ENCODE assay signal across 9 cellular contexts in the genomic region with DNA sequence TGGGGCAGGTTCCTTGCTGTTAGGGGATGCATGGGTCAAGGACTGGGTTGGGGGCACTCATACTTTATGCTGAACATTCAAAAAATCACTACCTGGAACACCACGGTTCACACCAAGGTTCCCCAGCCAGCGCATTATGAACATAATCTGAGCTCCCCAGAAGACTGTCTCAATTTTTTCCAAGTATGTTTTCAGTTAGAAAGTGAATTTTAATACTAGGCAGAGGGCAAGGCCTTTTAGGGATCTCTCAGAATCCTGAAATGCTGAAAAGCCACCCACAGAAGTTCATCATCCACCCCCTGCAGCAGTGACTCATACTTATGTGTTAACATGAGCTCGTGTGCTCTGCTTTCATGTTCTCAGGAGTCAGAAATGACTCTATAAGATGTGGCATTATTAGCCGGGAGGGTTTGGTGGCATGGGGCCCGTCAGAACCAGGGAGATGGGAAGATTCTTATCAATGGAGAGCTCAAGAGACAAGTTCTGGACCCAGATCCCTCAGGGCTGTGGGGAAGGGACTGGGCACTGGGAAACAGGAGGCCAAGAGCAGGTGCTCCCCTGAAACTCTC.
DNase-seq lines count a peak whose midpoint lies in the region; ATAC-seq, FAIRE-seq and TF ChIP-seq lines count a peak whose summit lies in the region.
"Had no signal": no experiment of that assay in that cellular context is flagged by ENCODE, and none has a peak within 500 bp of the region (broad histone marks: within the 10 kb centered on the region; RNA-seq: fewer than 3 reads in every experiment).

No MANE protein-coding gene starts in this region.

- no peak for TF ChIP-seq RAD21 in K562 (CRISPR knock-in tag; conservative IDR thresholded peaks at IDR 0.05 in 1 of 2, IDR thresholded peaks at IDR 0.05 in 1 of 2)

- H3K9me1 ChIP-seq in K562 (ENCODE audit: control insufficient read depth, insufficient read depth, low read length) = no peaks in the 10 kb centered on the region

- H3K27me3 ChIP-seq in K562 (ENCODE audit: control insufficient read depth in 2 of 2, insufficient read depth in 2 of 2, low read length in 2 of 2) = peaks cover 0 to 22% of the 10 kb centered on the region in 2 experiments; a peak in 2 of 5 replicates

- H3K4me3 ChIP-seq in K562 = no peak overlapping the region

- no peak for FAIRE-seq in K562 (lab: Jason Lieb, UNC)

- POLR2A ChIA-PET in RWPE1 (lab: Yijun Ruan, JAX; ENCODE audit: low non-redundant PET) = no interaction called here
- POLR2A ChIA-PET in K562 (lab: Yijun Ruan, JAX) = interaction anchor here (0.7 to 1.2 kb wide), 2 partner anchors 54 to 1039 kb away, joined by 3 read pairs; no protein-coding TSS in a partner anchor

- no peak for TF ChIP-seq CTCF in RWPE1 (conservative IDR thresholded peaks at IDR 0.05; ENCODE audit: low read depth)
- TF ChIP-seq CTCF in K562 (IDR thresholded peaks at IDR 0.05 in 2 of 3, conservative IDR thresholded peaks at IDR 0.05 in 1 of 3; ENCODE audit: insufficient read depth in 2 of 3, low read depth in 1 of 3, low read length in 3 of 3) = no peak

- intact Hi-C loops in K562 (cut with micrococcal nuclease) = no loop called here

- no peak overlapping the region for H3K4me2 ChIP-seq in K562 (ENCODE audit: insufficient read depth, low read length)

- no peaks in the 10 kb centered on the region for H3K79me2 ChIP-seq in K562 (ENCODE audit: control insufficient read depth, insufficient read depth, low read length)

- BruUV-seq in K562 (replicated peaks; lab: Mats Ljungman, UMichigan) = no TSS peak

- H3K9ac ChIP-seq in K562 (ENCODE audit: insufficient read depth in 1 of 2, low read depth in 2 of 2, low read length in 2 of 2) = no peak overlapping the region

- DNase-seq in RWPE1 (ENCODE audit: low spot score) (peak; percentile 80), K562 (ENCODE audit: extremely low read depth in 1 of 4, low spot score in 3 of 4) (no peak), smooth muscle cell of the brain vasculature (ENCODE audit: low read depth, low spot score) (peak; percentile 67), G401 (ENCODE audit: low spot score) (no peak), NCI-H774 (lab: John Stamatoyannopoulos, UW) (no peak), cortex of kidney (lab: John Stamatoyannopoulos, UW) (no peak)
- DNase-seq: left cardiac atrium had no signal

- H2AFZ ChIP-seq in K562 (ENCODE audit: low read depth, low read length) = no peak overlapping the region

- peak; percentile 64 for ATAC-seq in GM18517 (IDR thresholded peaks at IDR 0.05; ENCODE audit: unreplicated experiment)
- no peak for ATAC-seq in K562
- no peak for ATAC-seq in GM19397 (IDR thresholded peaks at IDR 0.05; ENCODE audit: unreplicated experiment)

- no peak for TF ChIP-seq EP300 in K562 (IDR thresholded peaks at IDR 0.05; ENCODE audit: low read length)

- no peaks in the 10 kb centered on the region for H3K4me1 ChIP-seq in K562 (replicated peaks in 1 of 2; ENCODE audit: control insufficient read depth in 2 of 2, insufficient read depth in 2 of 2, low read length in 2 of 2)

- H3K36me3 ChIP-seq in K562 (ENCODE audit: control insufficient read depth, insufficient read depth, low read length) = no peaks in the 10 kb centered on the region

- H3K9me3 ChIP-seq in K562 (replicated peaks; ENCODE audit: control insufficient read depth, insufficient read depth, low read depth, low read length) = no peaks in the 10 kb centered on the region

- 0% methylated on average over 5 of the region's 5 CpGs for WGBS in K562 (ENCODE audit: insufficient coverage, low coverage, missing lambda C conversion rate)

- peak overlapping the region; percentile 26; the same call in 1 of the 2 replicates for H3K27ac ChIP-seq in RWPE1
- H3K27ac ChIP-seq in K562 (ENCODE audit: extremely low read depth, low read depth, low read length) = no peak overlapping the region

- TF ChIP-seq POLR2A in K562 (conservative IDR thresholded peaks at IDR 0.05) = no peak

- peaks cover 3% of the 10 kb centered on the region; the same call in 1 of the 2 replicates for H4K20me1 ChIP-seq in K562 (replicated peaks; ENCODE audit: control insufficient read depth, insufficient read depth, low read length)

- in situ Hi-C loops in K562 (cut with MboI) = no loop called here
- in situ Hi-C loops in G401 (cut with HindIII; ENCODE audit: low sequenced_read_pairs) = no loop called here

- CTCF ChIA-PET in RWPE1 (lab: Yijun Ruan, JAX) = no interaction called here
- CTCF ChIA-PET in K562 (lab: Yijun Ruan, JAX; ENCODE audit: low intra/inter-chr PET ratio) = no interaction called here

TF ChIP-seq in K562, 482 proteins besides CTCF, POLR2A, EP300 and RAD21:
- TF ChIP-seq, protein P1, sequence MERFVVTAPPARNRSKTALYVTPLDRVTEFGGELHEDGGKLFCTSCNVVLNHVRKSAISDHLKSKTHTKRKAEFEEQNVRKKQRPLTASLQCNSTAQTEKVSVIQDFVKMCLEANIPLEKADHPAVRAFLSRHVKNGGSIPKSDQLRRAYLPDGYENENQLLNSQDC (CRISPR knock-in tag; IDR thresholded peaks at IDR 0.05) = no peak
- TF ChIP-seq PRMT5 (CRISPR knock-in tag; IDR thresholded peaks at IDR 0.05) (no peak), EGR1 (conservative IDR thresholded peaks at IDR 0.05) (peak; percentile 30; the same call in 1 of the 2 replicates), BMI1 (IDR thresholded peaks at IDR 0.05; ENCODE audit: low read length) (no peak)

Comparison
In these comparisons a context has a peak if more than half of its experiments do, and no peak if none do; other contexts are left out.
1. DNase-seq: peak in RWPE1 (single experiment) and smooth muscle cell of the brain vasculature (single experiment); none in K562 (0 of 4), G401 (single experiment), NCI-H774 (single experiment) and cortex of kidney (single experiment).